ENCODE assay signal across 8 cellular contexts in genomic region chr13:99495478-99496321, GRCh38. TPM values are rescaled to one million over a fixed set of nuclear protein-coding genes. Genes with fewer than 3 reads are reported as not detected.
A peak's percentile ranks its signal among the peaks of the same experiment; 100 is the strongest.
DNase-seq lines count a peak whose midpoint lies in the region; ATAC-seq, FAIRE-seq and TF ChIP-seq lines count a peak whose summit lies in the region.

No MANE protein-coding gene starts in this region.

- no peaks in the 10 kb centered on the region; the same call in 2 of the 3 replicates for H3K9me3 ChIP-seq in GM12878 (replicated peaks; ENCODE audit: control insufficient read depth, insufficient read depth, low read length)
- H3K9me3 ChIP-seq in neutrophil, result no peaks in the 10 kb centered on the region
- peaks cover 27% of the 10 kb centered on the region for H3K9me3 ChIP-seq in WERI-Rb-1 (ENCODE audit: severe bottlenecking)

- H3K27ac ChIP-seq in C4-2B (peak overlapping the region; percentile 40; the same call in 1 of the 2 replicates), GM12878 (ENCODE audit: control insufficient read depth, insufficient read depth) (peak overlapping the region; percentile 60), neutrophil (peak overlapping the region; percentile 97), WERI-Rb-1 (no peak overlapping the region)

- no peaks in the 10 kb centered on the region for H4K20me1 ChIP-seq in GM12878 (ENCODE audit: control insufficient read depth, insufficient read depth)

- POLR2A ChIA-PET in GM12878 (lab: Charles Lee), result interaction anchor here (1.3 kb wide), 1 partner anchor 10 kb away, joined by 4 read pairs; no protein-coding TSS in a partner anchor

- peak overlapping the region; percentile 59 for H3K4me2 ChIP-seq in GM12878 (ENCODE audit: control insufficient read depth, insufficient read depth)

- in situ Hi-C loops in GM12878 (cut with MboI), result no loop called here

- no peak for FAIRE-seq in GM12878 (lab: Jason Lieb, UNC)

- TF ChIP-seq EP300 in GM12878 (IDR thresholded peaks at IDR 0.05; ENCODE audit: borderline replicate concordance in 1 of 2, control insufficient read depth in 1 of 2, low read depth in 2 of 2, low read length in 2 of 2), result no peak

- no peak for TF ChIP-seq RAD21 in GM12878 (IDR thresholded peaks at IDR 0.05; ENCODE audit: insufficient read depth, low read depth, low read length)

- H3K27me3 ChIP-seq in GM12878 (replicated peaks in 1 of 2; ENCODE audit: control insufficient read depth in 2 of 2, insufficient read depth in 2 of 2, low read length in 1 of 2), result no peaks in the 10 kb centered on the region
- H3K27me3 ChIP-seq in neutrophil, result no peaks in the 10 kb centered on the region
- H3K27me3 ChIP-seq in WERI-Rb-1 (ENCODE audit: insufficient read depth, low read depth, severe bottlenecking), result no peaks in the 10 kb centered on the region

- BruUV-seq in GM12878 (replicated peaks; lab: Mats Ljungman, UMichigan), result TSS peak; percentile 69

- RAD21 ChIA-PET in GM12878 (lab: Charles Lee; ENCODE audit: unreplicated experiment), result no interaction called here

- no peaks in the 10 kb centered on the region for H3K36me3 ChIP-seq in GM12878 (ENCODE audit: control insufficient read depth in 2 of 2, insufficient read depth in 2 of 2, low read length in 1 of 2)
- no peaks in the 10 kb centered on the region for H3K36me3 ChIP-seq in neutrophil
- H3K36me3 ChIP-seq in WERI-Rb-1, result no peaks in the 10 kb centered on the region

- CTCF ChIA-PET in GM12878 (lab: Yijun Ruan, JAX), result interaction anchor here (0.5 to 1.5 kb wide), 8 partner anchors 9 to 740 kb away, joined by 3 to 10 read pairs (median 3); no protein-coding TSS in a partner anchor

- H3K4me3 ChIP-seq in GM12878, result peak overlapping the region; percentile 59
- peak overlapping the region; percentile 67 to 83 for H3K4me3 ChIP-seq in neutrophil (ENCODE audit: low read depth in 1 of 2, low read length in 1 of 2)
- H3K4me3 ChIP-seq in WERI-Rb-1 (ENCODE audit: low read depth, low read length), result no peak overlapping the region

- intact Hi-C loops in GM12878 (cut with micrococcal nuclease; ENCODE audit: unreplicated experiment), result loop anchor here (5.0 kb wide), 1 partner anchor 293 kb away; the partner anchor contains the start of gene UBAC2

- SMC1A ChIA-PET in GM12878 (lab: Charles Lee; ENCODE audit: uncharacterized antibody, unreplicated experiment), result interaction anchor here (0.6 to 3.0 kb wide), 2 partner anchors 10 to 60 kb away, joined by 3 to 15 read pairs; no protein-coding TSS in a partner anchor

- peak overlapping the region; percentile 70 for H2AFZ ChIP-seq in GM12878 (ENCODE audit: control insufficient read depth, low read depth, low read length)

- peaks cover 9% of the 10 kb centered on the region for H3K79me2 ChIP-seq in GM12878 (ENCODE audit: control insufficient read depth, insufficient read depth, low read length)

- no peak for TF ChIP-seq CTCF in C4-2B (conservative IDR thresholded peaks at IDR 0.05)
- no peak for TF ChIP-seq CTCF in GM12878 (IDR thresholded peaks at IDR 0.05 in 2 of 3, conservative IDR thresholded peaks at IDR 0.05 in 1 of 3; ENCODE audit: control insufficient read depth in 2 of 3, extremely low read depth in 1 of 3, insufficient read depth in 1 of 3, low read depth in 3 of 3, low read length in 3 of 3)
- no peak for TF ChIP-seq CTCF in neutrophil (IDR thresholded peaks at IDR 0.05)
- TF ChIP-seq CTCF in WERI-Rb-1 (IDR thresholded peaks at IDR 0.05; ENCODE audit: low read depth, low read length), result no peak

- peaks cover 7% of the 10 kb centered on the region for H3K4me1 ChIP-seq in GM12878 (ENCODE audit: control insufficient read depth, insufficient read depth, low read length)
- peaks cover 53 to 61% of the 10 kb centered on the region in 2 experiments for H3K4me1 ChIP-seq in neutrophil (ENCODE audit: control insufficient read depth in 1 of 2, insufficient read depth in 1 of 2, low read depth in 1 of 2, low read length in 1 of 2)

- no peak for TF ChIP-seq POLR2A in GM12878 (IDR thresholded peaks at IDR 0.05; ENCODE audit: low read depth, low read length)

- WGBS in GM12878 (ENCODE audit: insufficient coverage, insufficient replicate concordance, low lambda C conversion rate, missing lambda C conversion rate), result 17% methylated on average over 10 of the region's 10 CpGs

- peak; percentile 29 for ATAC-seq in HG03139 (IDR thresholded peaks at IDR 0.05; ENCODE audit: unreplicated experiment)
- ATAC-seq in GM12878, result no peak; the same call in 2 of the 3 replicates
- no peak for ATAC-seq in GM18511 (IDR thresholded peaks at IDR 0.05; ENCODE audit: unreplicated experiment)

- peak overlapping the region; percentile 31 for H3K9ac ChIP-seq in GM12878 (ENCODE audit: control insufficient read depth, insufficient read depth, low read length)

- DNase-seq in GM12878 (ENCODE audit: low read depth, low spot score) (no peak), GM19238 (ENCODE audit: insufficient read length, low spot score) (no peak), DMS114 treated with DMSO at 0.1 percent for 48 hours (lab: John Stamatoyannopoulos, UW; ENCODE audit: unreplicated experiment) (no peak), WERI-Rb-1 (no peak)

TF ChIP-seq in GM12878, 131 proteins besides CTCF, POLR2A, EP300 and RAD21:
- TF ChIP-seq TAF1 (IDR thresholded peaks at IDR 0.05; ENCODE audit: borderline replicate concordance, low read depth, low read length) (peak; percentile 56; the same call in 1 of the 2 replicates), KAT2A (conservative IDR thresholded peaks at IDR 0.05; ENCODE audit: control insufficient read depth, low read depth, low read length) (no peak), REST (IDR thresholded peaks at IDR 0.05; ENCODE audit: low read depth, low read length) (no peak)

RNA-seq across cellular contexts. Expression of gene TM9SF2, which starts 5.6 kb away (rescaled TPM):
- 49.7 and 55.0 TPM in 2 replicates for total RNA-seq in GM12878 (2013; cell fraction: nucleolus; rRNA removed)
- 89.3 and 113 TPM in 2 replicates for total RNA-seq in GM12878 (2014; rRNA removed)
- 96.5 and 99.3 TPM in 2 replicates for total RNA-seq in GM12878 (2014; rRNA removed; fragmentation: Illumina TruSeq; extraction: Trizol)
- total RNA-seq in GM12878 (2021), result 75.0 and 77.2 TPM in 2 replicates
- polyA plus RNA-seq in GM12878 (2011; ENCODE audit: low read depth), result 29.1 TPM
- 75.1 and 98.9 TPM in 2 replicates for polyA plus RNA-seq in GM12878 (2011; rRNA removed)
- polyA plus RNA-seq in GM12878 (2011; cell fraction: cytosol; rRNA removed), result 28.8 and 35.5 TPM in 2 replicates
- 32.7 and 35.4 TPM in 2 replicates for polyA plus RNA-seq in GM12878 (2011; cell fraction: nucleus; rRNA removed)
- polyA plus RNA-seq in GM12878 (2012), result 41.6 and 48.4 TPM in 2 replicates
- 81.2 and 95.6 TPM in 2 replicates for polyA plus RNA-seq in GM12878 (2014; fragmentation: Illumina TruSeq; extraction: Trizol)
- polyA plus RNA-seq in GM12878 (2014; fragmentation: Nextera tagmentation; extraction: Ambion mirVana), result 10 to 100 TPM; 34.6 to 42.5 TPM
- 51.8 and 62.9 TPM in 2 replicates for polyA plus RNA-seq in GM12878 (2014; rRNA removed)
- polyA plus RNA-seq in GM12878 (2016; fragmentation: Nextera tagmentation; extraction: Ambion mirVana), result 100 to 1,000 TPM; 122 to 128 TPM
- polyA minus RNA-seq in GM12878 (2011; rRNA and poly(A)+ RNA removed), result 51.3 and 62.7 TPM in 2 replicates
- polyA minus RNA-seq in GM12878 (2011; cell fraction: cytosol; rRNA and poly(A)+ RNA removed), result 37.8 and 67.8 TPM in 2 replicates
- polyA minus RNA-seq in GM12878 (2011; cell fraction: nucleus; rRNA and poly(A)+ RNA removed), result 17.5 and 30.4 TPM in 2 replicates
